In genomic region chr11:2186669-2187266, GRCh38 we compare ENCODE assay signal across 8 cellular contexts. TPM values are rescaled to one million over a fixed set of nuclear protein-coding genes. Genes with fewer than 3 reads are reported as not detected.
DNase-seq lines count a peak whose midpoint lies in the region; ATAC-seq and TF ChIP-seq lines count a peak whose summit lies in the region.

No MANE protein-coding gene starts in this region.

- TF ChIP-seq CTCF in GM13976 (IDR thresholded peaks at IDR 0.05; ENCODE audit: borderline replicate concordance, control extremely low read depth, extremely low read depth, insufficient read depth, missing control alignments) (no peak), lower leg skin (IDR thresholded peaks at IDR 0.05) (no peak)

- TF ChIP-seq POLR2A in lower leg skin (IDR thresholded peaks at IDR 0.05), result no peak

- no peak overlapping the region for H3K27ac Mint-ChIP-seq in activated naive CD4-positive, alpha-beta T cell treated with anti-CD3 and anti-CD28 coated beads, Interleukin-2, amount 50 U/mL, for 72 hours

- peak; percentile 65 to 91 for ATAC-seq in activated naive CD4-positive, alpha-beta T cell treated with anti-CD3 and anti-CD28 coated beads, Interleukin-2, amount 50 U/mL, for 72 hours
- no peak for ATAC-seq in GM18517 (IDR thresholded peaks at IDR 0.05; ENCODE audit: unreplicated experiment)

- no peaks in the 10 kb centered on the region for H3K9me3 Mint-ChIP-seq in activated naive CD4-positive, alpha-beta T cell treated with anti-CD3 and anti-CD28 coated beads, Interleukin-2, amount 50 U/mL, for 72 hours

- intact Hi-C loops in lower leg skin (cut with DNase I; ENCODE audit: low total_unique reads), result no loop called here

- in situ Hi-C loops in GM13976 (cut with MboI; ENCODE audit: low sequenced_read_pairs, unreplicated experiment), result no loop called here

- no peak overlapping the region for H3K4me3 ChIP-seq in lower leg skin (ENCODE audit: low read depth, poor library complexity, severe bottlenecking)

- WGBS in lower leg skin, 2 donors, result 24 to 32% methylated on average over 16 to 21 of the region's 21 CpGs

- DNase-seq in AG20443 (ENCODE audit: low spot score) (peak; percentile 67), GM13976 (ENCODE audit: low spot score) (peak; percentile 60), OCI-M1 (lab: John Stamatoyannopoulos, UW) (peak; percentile 46), kidney tubule cell (ENCODE audit: low spot score) (peak; percentile 37), lower leg skin (ENCODE audit: low spot score in 2 of 2) (no peak)
- peak in 1 of 2 donors; percentile 57 for DNase-seq in activated naive CD4-positive, alpha-beta T cell treated with anti-CD3 and anti-CD28 coated beads, Interleukin-2, amount 50 U/mL, for 72 hours (ENCODE audit: low spot score in 2 of 2)
- DNase-seq in stimulated activated CD8-positive, alpha-beta memory T cell treated with anti-CD3 and anti-CD28 coated beads, Interleukin-7, amount 100 ng/mL, for 4 hours (ENCODE audit: low read depth in 2 of 2), result peak; percentile 19 to 32

- no peaks in the 10 kb centered on the region for H3K36me3 Mint-ChIP-seq in activated naive CD4-positive, alpha-beta T cell treated with anti-CD3 and anti-CD28 coated beads, Interleukin-2, amount 50 U/mL, for 72 hours

RNA-seq across cellular contexts. Expression of gene TH, which starts 15.2 kb away (rescaled TPM):
- total RNA-seq in activated naive CD4-positive, alpha-beta T cell treated with anti-CD3 and anti-CD28 coated beads, Interleukin-2, amount 50 U/mL, for 72 hours, result not detected
- under 1 TPM in 2 of 4 donors, not detected in 2; 0.36 to 0.84 TPM for total RNA-seq in lower leg skin

RNA-seq across cellular contexts. Expression of gene INS, which starts 25.8 kb away (rescaled TPM):
- total RNA-seq in activated naive CD4-positive, alpha-beta T cell treated with anti-CD3 and anti-CD28 coated beads, Interleukin-2, amount 50 U/mL, for 72 hours, result not detected
- total RNA-seq in lower leg skin, result not detected

RNA-seq across cellular contexts. Expression of gene IGF2, which starts 47.6 kb away (rescaled TPM):
- total RNA-seq in activated naive CD4-positive, alpha-beta T cell treated with anti-CD3 and anti-CD28 coated beads, Interleukin-2, amount 50 U/mL, for 72 hours, result 1 to 10 TPM in 1 of 2 donors, under 1 TPM in 1; 0.31 to 2.0 TPM
- 10 to 100 TPM in 1 of 4 donors, 1 to 10 TPM in 3; 4.5 to 14.7 (median 6.0) TPM for total RNA-seq in lower leg skin

Comparison
In these comparisons a context has a peak if more than half of its experiments do, and no peak if none do; other contexts are left out.
1. DNase-seq: peak in AG20443 (single experiment), GM13976 (single experiment), OCI-M1 (single experiment), kidney tubule cell (single experiment) and stimulated activated CD8-positive, alpha-beta memory T cell treated with anti-CD3 and anti-CD28 coated beads, Interleukin-7, amount 100 ng/mL, for 4 hours (2 of 2); none in lower leg skin (0 of 2).